Comparison of ENCODE assay signal across 18 cellular contexts in genomic region chr2:226994775-226995174, GRCh38.
DNase-seq lines count a peak whose midpoint lies in the region; ATAC-seq and TF ChIP-seq lines count a peak whose summit lies in the region.
"Had no signal": no experiment of that assay in that cellular context is flagged by ENCODE, and none has a peak within 500 bp of the region (broad histone marks: within the 10 kb centered on the region; RNA-seq: fewer than 3 reads in every experiment).

No MANE protein-coding gene starts in this region.

- H3K9me3 ChIP-seq in HAP-1 (no peaks in the 10 kb centered on the region), mucosa of descending colon (no peaks in the 10 kb centered on the region)
- H3K9me3 ChIP-seq: tibial nerve had no signal

- H3K36me3 ChIP-seq in HAP-1 (replicated peaks) (no peaks in the 10 kb centered on the region), mucosa of descending colon (ENCODE audit: low read depth) (no peaks in the 10 kb centered on the region)

- H3K4me3 ChIP-seq in HAP-1 (no peak overlapping the region), mucosa of descending colon (no peak overlapping the region)
- H3K4me3 ChIP-seq: tibial nerve had no signal

- TF ChIP-seq CTCF in progenitor cell of endocrine pancreas (IDR thresholded peaks at IDR 0.05; ENCODE audit: unreplicated experiment) (peak; percentile 30), mucosa of descending colon (IDR thresholded peaks at IDR 0.05) (no peak)

- no peaks in the 10 kb centered on the region for H3K27me3 Mint-ChIP-seq in activated T-cell treated with anti-CD3 and anti-CD28 coated beads, Interleukin-2, amount 50 U/mL, for 72 hours (ENCODE audit: low read depth)
- H3K27me3 Mint-ChIP-seq in activated T-helper 2 cell treated with anti-CD3 and anti-CD28 coated beads, Interferon-gamma antibody, Interleukin-2, Interleukin-4, amounts not matched to agents 10 μg/mL and 5 μg/mL and 100 μg/mL, durations not matched to agents 14 hours and 24 hours and 36 hours (ENCODE audit: low read depth) = no peaks in the 10 kb centered on the region
- H3K27me3 Mint-ChIP-seq in progenitor cell of endocrine pancreas = no peaks in the 10 kb centered on the region
- H3K27me3 Mint-ChIP-seq: activated naive CD8-positive, alpha-beta T cell treated with anti-CD3 and anti-CD28 coated beads, Interleukin-2, amount 10 ng/mL, durations not matched to agents 7 days and 5 days; memory B cell had no signal

- H3K4me1 ChIP-seq in HAP-1 = no peaks in the 10 kb centered on the region
- no peaks in the 10 kb centered on the region for H3K4me1 ChIP-seq in mucosa of descending colon (ENCODE audit: low read depth)
- H3K4me1 ChIP-seq: tibial nerve had no signal

- in situ Hi-C loops in HAP-1 (cut with MboI; ENCODE audit: low sequenced_read_pairs) = no loop called here

- peak overlapping the region; percentile 2 to 29 for H3K4me3 Mint-ChIP-seq in activated T-cell treated with anti-CD3 and anti-CD28 coated beads, Interleukin-2, amount 50 U/mL, for 72 hours
- no peak overlapping the region for H3K4me3 Mint-ChIP-seq in activated T-helper 2 cell treated with anti-CD3 and anti-CD28 coated beads, Interferon-gamma antibody, Interleukin-2, Interleukin-4, amounts not matched to agents 10 μg/mL and 5 μg/mL and 100 μg/mL, durations not matched to agents 14 hours and 24 hours and 36 hours (ENCODE audit: low read depth)
- no peak overlapping the region for H3K4me3 Mint-ChIP-seq in progenitor cell of endocrine pancreas (ENCODE audit: low read depth)
- H3K4me3 Mint-ChIP-seq: activated naive CD8-positive, alpha-beta T cell treated with anti-CD3 and anti-CD28 coated beads, Interleukin-2, amount 10 ng/mL, durations not matched to agents 7 days and 5 days; memory B cell; nephron progenitor cell had no signal

- H3K9me3 Mint-ChIP-seq in activated T-cell treated with anti-CD3 and anti-CD28 coated beads, Interleukin-2, amount 50 U/mL, for 72 hours = peaks cover 0 to 4% of the 10 kb centered on the region in 2 donors
- H3K9me3 Mint-ChIP-seq in activated T-helper 2 cell treated with anti-CD3 and anti-CD28 coated beads, Interferon-gamma antibody, Interleukin-2, Interleukin-4, amounts not matched to agents 10 μg/mL and 5 μg/mL and 100 μg/mL, durations not matched to agents 14 hours and 24 hours and 36 hours = no peaks in the 10 kb centered on the region
- no peaks in the 10 kb centered on the region for H3K9me3 Mint-ChIP-seq in progenitor cell of endocrine pancreas (ENCODE audit: low read depth)
- H3K9me3 Mint-ChIP-seq: activated naive CD8-positive, alpha-beta T cell treated with anti-CD3 and anti-CD28 coated beads, Interleukin-2, amount 10 ng/mL, durations not matched to agents 7 days and 5 days; memory B cell had no signal

- no peak for ATAC-seq in activated T-cell treated with anti-CD3 and anti-CD28 coated beads, Interleukin-2, amount 50 U/mL, for 72 hours (replicated peaks in 1 of 2)
- no peak for ATAC-seq in mucosa of descending colon

- peaks cover 30% of the 10 kb centered on the region for H3K4me1 Mint-ChIP-seq in activated T-cell treated with anti-CD3 and anti-CD28 coated beads, Interleukin-2, amount 50 U/mL, for 72 hours (ENCODE audit: low read depth)
- H3K4me1 Mint-ChIP-seq in activated T-helper 2 cell treated with anti-CD3 and anti-CD28 coated beads, Interferon-gamma antibody, Interleukin-2, Interleukin-4, amounts not matched to agents 10 μg/mL and 5 μg/mL and 100 μg/mL, durations not matched to agents 14 hours and 24 hours and 36 hours (ENCODE audit: low read depth) = peaks cover 16% of the 10 kb centered on the region
- H3K4me1 Mint-ChIP-seq in progenitor cell of endocrine pancreas (ENCODE audit: low read depth) = no peaks in the 10 kb centered on the region
- H3K4me1 Mint-ChIP-seq: activated naive CD8-positive, alpha-beta T cell treated with anti-CD3 and anti-CD28 coated beads, Interleukin-2, amount 10 ng/mL, durations not matched to agents 7 days and 5 days; memory B cell had no signal

- intact Hi-C loops in activated T-helper 2 cell treated with anti-CD3 and anti-CD28 coated beads, Interferon-gamma antibody, Interleukin-2, Interleukin-4, amounts not matched to agents 10 μg/mL and 5 μg/mL and 100 μg/mL, durations not matched to agents 14 hours and 24 hours and 36 hours (cut with micrococcal nuclease) = loop anchor here (5.0 kb wide), 1 partner anchor 157 kb away; the partner anchor contains the start of gene RHBDD1
- intact Hi-C loops in mucosa of descending colon (cut with DNase I, micrococcal nuclease) = no loop called here

- no peaks in the 10 kb centered on the region; the same call in 1 of the 2 replicates for H3K27me3 ChIP-seq in HAP-1 (ENCODE audit: low read depth)
- H3K27me3 ChIP-seq: tibial nerve had no signal

- peaks cover 9 to 12% of the 10 kb centered on the region in 2 donors for H3K36me3 Mint-ChIP-seq in activated T-cell treated with anti-CD3 and anti-CD28 coated beads, Interleukin-2, amount 50 U/mL, for 72 hours (ENCODE audit: insufficient read depth in 2 of 2)
- peaks cover 20% of the 10 kb centered on the region for H3K36me3 Mint-ChIP-seq in activated T-helper 2 cell treated with anti-CD3 and anti-CD28 coated beads, Interferon-gamma antibody, Interleukin-2, Interleukin-4, amounts not matched to agents 10 μg/mL and 5 μg/mL and 100 μg/mL, durations not matched to agents 14 hours and 24 hours and 36 hours (ENCODE audit: low read depth)
- H3K36me3 Mint-ChIP-seq in progenitor cell of endocrine pancreas (ENCODE audit: insufficient read depth) = peaks cover 7% of the 10 kb centered on the region

- no peak overlapping the region for H3K27ac Mint-ChIP-seq in activated T-cell treated with anti-CD3 and anti-CD28 coated beads, Interleukin-2, amount 50 U/mL, for 72 hours
- H3K27ac Mint-ChIP-seq in activated T-helper 2 cell treated with anti-CD3 and anti-CD28 coated beads, Interferon-gamma antibody, Interleukin-2, Interleukin-4, amounts not matched to agents 10 μg/mL and 5 μg/mL and 100 μg/mL, durations not matched to agents 14 hours and 24 hours and 36 hours = peak overlapping the region; percentile 28
- no peak overlapping the region for H3K27ac Mint-ChIP-seq in progenitor cell of endocrine pancreas
- H3K27ac Mint-ChIP-seq: activated naive CD8-positive, alpha-beta T cell treated with anti-CD3 and anti-CD28 coated beads, Interleukin-2, amount 10 ng/mL, durations not matched to agents 7 days and 5 days; nephron progenitor cell had no signal

- no peak for DNase-seq in activated T-cell treated with anti-CD3 and anti-CD28 coated beads, Interleukin-2, amount 50 U/mL, for 72 hours
- DNase-seq in activated T-cell treated with anti-CD3 and anti-CD28 coated beads, Interleukin-2, amount 50 U/mL, for 1 hour = no peak
- DNase-seq in HAP-1 (ENCODE audit: low spot score in 2 of 2) (peak; percentile 11 to 33), progenitor cell of endocrine pancreas (ENCODE audit: low spot score, unreplicated experiment) (no peak), mucosa of descending colon (no peak), medulla oblongata (ENCODE audit: extremely low spot score) (no peak), epidermal melanocyte (ENCODE audit: insufficient read length, low spot score) (no peak)
- DNase-seq in activated T-helper 2 cell treated with anti-CD3 and anti-CD28 coated beads, Interferon-gamma antibody, Interleukin-2, Interleukin-4, amounts not matched to agents 10 μg/mL and 5 μg/mL and 100 μg/mL, durations not matched to agents 14 hours and 24 hours and 36 hours (ENCODE audit: low spot score) = no peak
- DNase-seq: activated CD4-positive, CD25-positive, alpha-beta regulatory T cell; activated naive CD8-positive, alpha-beta T cell treated with anti-CD3 and anti-CD28 coated beads, Interleukin-2, amount 10 ng/mL, durations not matched to agents 7 days and 5 days; cerebellar nuclear complex; GOT3; NCI-H1694; NCI-H524; nephron progenitor cell; RPMI8226 had no signal

Comparison
In these comparisons a context has a peak if more than half of its experiments do, and no peak if none do; other contexts are left out.
1. DNase-seq: peak in HAP-1 (2 of 2); none in activated T-cell treated with anti-CD3 and anti-CD28 coated beads, Interleukin-2, amount 50 U/mL, for 72 hours (0 of 2), activated T-cell treated with anti-CD3 and anti-CD28 coated beads, Interleukin-2, amount 50 U/mL, for 1 hour (single experiment), activated T-helper 2 cell treated with anti-CD3 and anti-CD28 coated beads, Interferon-gamma antibody, Interleukin-2, Interleukin-4, amounts not matched to agents 10 μg/mL and 5 μg/mL and 100 μg/mL, durations not matched to agents 14 hours and 24 hours and 36 hours (single experiment), progenitor cell of endocrine pancreas (single experiment), mucosa of descending colon (0 of 3), medulla oblongata (single experiment) and epidermal melanocyte (single experiment).
2. H3K4me3 Mint-ChIP-seq: peak in activated T-cell treated with anti-CD3 and anti-CD28 coated beads, Interleukin-2, amount 50 U/mL, for 72 hours (2 of 2); none in activated T-helper 2 cell treated with anti-CD3 and anti-CD28 coated beads, Interferon-gamma antibody, Interleukin-2, Interleukin-4, amounts not matched to agents 10 μg/mL and 5 μg/mL and 100 μg/mL, durations not matched to agents 14 hours and 24 hours and 36 hours (single experiment) and progenitor cell of endocrine pancreas (single experiment).